ENCODE assay signal across 1 cellular context in genomic region chr19:55210120-55210493, GRCh38.
TF ChIP-seq lines count a peak whose summit lies in the region.

No MANE protein-coding gene starts in this region.

TF ChIP-seq in HepG2, 621 proteins besides CTCF, POLR2A, EP300 and RAD21 (continued from another document and continues in another):
- TF ChIP-seq DZIP1 (CRISPR knock-in tag; IDR thresholded peaks at IDR 0.05) = no peak
- TF ChIP-seq ZNF746 (CRISPR knock-in tag; IDR thresholded peaks at IDR 0.05) = no peak
- TF ChIP-seq, protein P1, sequence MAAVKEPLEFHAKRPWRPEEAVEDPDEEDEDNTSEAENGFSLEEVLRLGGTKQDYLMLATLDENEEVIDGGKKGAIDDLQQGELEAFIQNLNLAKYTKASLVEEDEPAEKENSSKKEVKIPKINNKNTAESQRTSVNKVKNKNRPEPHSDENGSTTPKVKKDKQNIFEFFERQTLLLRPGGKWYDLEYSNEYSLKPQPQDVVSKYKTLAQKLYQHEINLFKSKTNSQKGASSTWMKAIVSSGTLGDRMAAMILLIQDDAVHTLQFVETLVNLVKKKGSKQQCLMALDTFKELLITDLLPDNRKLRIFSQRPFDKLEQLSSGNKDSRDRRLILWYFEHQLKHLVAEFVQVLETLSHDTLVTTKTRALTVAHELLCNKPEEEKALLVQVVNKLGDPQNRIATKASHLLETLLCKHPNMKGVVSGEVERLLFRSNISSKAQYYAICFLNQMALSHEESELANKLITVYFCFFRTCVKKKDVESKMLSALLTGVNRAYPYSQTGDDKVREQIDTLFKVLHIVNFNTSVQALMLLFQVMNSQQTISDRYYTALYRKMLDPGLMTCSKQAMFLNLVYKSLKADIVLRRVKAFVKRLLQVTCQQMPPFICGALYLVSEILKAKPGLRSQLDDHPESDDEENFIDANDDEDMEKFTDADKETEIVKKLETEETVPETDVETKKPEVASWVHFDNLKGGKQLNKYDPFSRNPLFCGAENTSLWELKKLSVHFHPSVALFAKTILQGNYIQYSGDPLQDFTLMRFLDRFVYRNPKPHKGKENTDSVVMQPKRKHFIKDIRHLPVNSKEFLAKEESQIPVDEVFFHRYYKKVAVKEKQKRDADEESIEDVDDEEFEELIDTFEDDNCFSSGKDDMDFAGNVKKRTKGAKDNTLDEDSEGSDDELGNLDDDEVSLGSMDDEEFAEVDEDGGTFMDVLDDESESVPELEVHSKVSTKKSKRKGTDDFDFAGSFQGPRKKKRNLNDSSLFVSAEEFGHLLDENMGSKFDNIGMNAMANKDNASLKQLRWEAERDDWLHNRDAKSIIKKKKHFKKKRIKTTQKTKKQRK (IDR thresholded peaks at IDR 0.05; ENCODE audit: low read length) = no peak
- no peak for TF ChIP-seq SIN3A (IDR thresholded peaks at IDR 0.05; ENCODE audit: borderline replicate concordance, low read depth, low read length)
- TF ChIP-seq, protein P2, sequence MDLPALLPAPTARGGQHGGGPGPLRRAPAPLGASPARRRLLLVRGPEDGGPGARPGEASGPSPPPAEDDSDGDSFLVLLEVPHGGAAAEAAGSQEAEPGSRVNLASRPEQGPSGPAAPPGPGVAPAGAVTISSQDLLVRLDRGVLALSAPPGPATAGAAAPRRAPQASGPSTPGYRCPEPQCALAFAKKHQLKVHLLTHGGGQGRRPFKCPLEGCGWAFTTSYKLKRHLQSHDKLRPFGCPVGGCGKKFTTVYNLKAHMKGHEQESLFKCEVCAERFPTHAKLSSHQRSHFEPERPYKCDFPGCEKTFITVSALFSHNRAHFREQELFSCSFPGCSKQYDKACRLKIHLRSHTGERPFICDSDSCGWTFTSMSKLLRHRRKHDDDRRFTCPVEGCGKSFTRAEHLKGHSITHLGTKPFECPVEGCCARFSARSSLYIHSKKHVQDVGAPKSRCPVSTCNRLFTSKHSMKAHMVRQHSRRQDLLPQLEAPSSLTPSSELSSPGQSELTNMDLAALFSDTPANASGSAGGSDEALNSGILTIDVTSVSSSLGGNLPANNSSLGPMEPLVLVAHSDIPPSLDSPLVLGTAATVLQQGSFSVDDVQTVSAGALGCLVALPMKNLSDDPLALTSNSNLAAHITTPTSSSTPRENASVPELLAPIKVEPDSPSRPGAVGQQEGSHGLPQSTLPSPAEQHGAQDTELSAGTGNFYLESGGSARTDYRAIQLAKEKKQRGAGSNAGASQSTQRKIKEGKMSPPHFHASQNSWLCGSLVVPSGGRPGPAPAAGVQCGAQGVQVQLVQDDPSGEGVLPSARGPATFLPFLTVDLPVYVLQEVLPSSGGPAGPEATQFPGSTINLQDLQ (CRISPR knock-in tag; IDR thresholded peaks at IDR 0.05) = no peak
- TF ChIP-seq RARA (CRISPR knock-in tag; IDR thresholded peaks at IDR 0.05) = peak; percentile 86
- no peak for TF ChIP-seq HOXD1 (CRISPR knock-in tag; IDR thresholded peaks at IDR 0.05)
- TF ChIP-seq ZNF660 (CRISPR knock-in tag; IDR thresholded peaks at IDR 0.05; ENCODE audit: borderline replicate concordance, low read depth) = no peak
- TF ChIP-seq NR2F6 (IDR thresholded peaks at IDR 0.05) = peak; percentile 25; the same call in 1 of the 2 replicates
- TF ChIP-seq NR2F6 (CRISPR knock-in tag; IDR thresholded peaks at IDR 0.05) = peak; percentile 8; the same call in 1 of the 2 replicates
- TF ChIP-seq FOXK2 (IDR thresholded peaks at IDR 0.05) = peak; percentile 77
- TF ChIP-seq ZKSCAN1 (IDR thresholded peaks at IDR 0.05; ENCODE audit: low read length) = peak; percentile 96
- no peak for TF ChIP-seq TARDBP (CRISPR knock-in tag; IDR thresholded peaks at IDR 0.05)
- no peak for TF ChIP-seq NAIF1 (CRISPR knock-in tag; IDR thresholded peaks at IDR 0.05; ENCODE audit: borderline replicate concordance)
- no peak for TF ChIP-seq HINFP (CRISPR knock-in tag; IDR thresholded peaks at IDR 0.05; ENCODE audit: low read depth)
- TF ChIP-seq HNRNPUL1 (IDR thresholded peaks at IDR 0.05; ENCODE audit: low read depth, low read length) = no peak
- no peak for TF ChIP-seq ZNF766 (CRISPR knock-in tag; IDR thresholded peaks at IDR 0.05; ENCODE audit: borderline replicate concordance)
- no peak for TF ChIP-seq ZNF670 (CRISPR knock-in tag; IDR thresholded peaks at IDR 0.05; ENCODE audit: borderline replicate concordance)
- TF ChIP-seq ZNF333 (CRISPR knock-in tag; IDR thresholded peaks at IDR 0.05; ENCODE audit: borderline replicate concordance) = no peak
- no peak for TF ChIP-seq SRY (CRISPR knock-in tag; IDR thresholded peaks at IDR 0.05)
- no peak for TF ChIP-seq SSRP1 (CRISPR knock-in tag; IDR thresholded peaks at IDR 0.05)
- TF ChIP-seq, protein P3, sequence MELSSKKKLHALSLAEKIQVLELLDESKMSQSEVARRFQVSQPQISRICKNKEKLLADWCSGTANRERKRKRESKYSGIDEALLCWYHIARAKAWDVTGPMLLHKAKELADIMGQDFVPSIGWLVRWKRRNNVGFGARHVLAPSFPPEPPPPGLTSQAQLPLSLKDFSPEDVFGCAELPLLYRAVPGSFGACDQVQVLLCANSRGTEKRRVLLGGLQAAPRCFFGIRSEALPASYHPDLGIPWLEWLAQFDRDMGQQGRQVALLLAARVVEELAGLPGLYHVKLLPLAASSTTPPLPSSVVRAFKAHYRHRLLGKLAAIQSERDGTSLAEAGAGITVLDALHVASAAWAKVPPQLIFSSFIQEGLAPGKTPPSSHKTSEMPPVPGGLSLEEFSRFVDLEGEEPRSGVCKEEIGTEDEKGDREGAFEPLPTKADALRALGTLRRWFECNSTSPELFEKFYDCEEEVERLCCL (CRISPR knock-in tag; IDR thresholded peaks at IDR 0.05; ENCODE audit: borderline replicate concordance) = no peak
- no peak for TF ChIP-seq TMF1 (CRISPR knock-in tag; IDR thresholded peaks at IDR 0.05; ENCODE audit: low read depth)
- TF ChIP-seq, protein P4, sequence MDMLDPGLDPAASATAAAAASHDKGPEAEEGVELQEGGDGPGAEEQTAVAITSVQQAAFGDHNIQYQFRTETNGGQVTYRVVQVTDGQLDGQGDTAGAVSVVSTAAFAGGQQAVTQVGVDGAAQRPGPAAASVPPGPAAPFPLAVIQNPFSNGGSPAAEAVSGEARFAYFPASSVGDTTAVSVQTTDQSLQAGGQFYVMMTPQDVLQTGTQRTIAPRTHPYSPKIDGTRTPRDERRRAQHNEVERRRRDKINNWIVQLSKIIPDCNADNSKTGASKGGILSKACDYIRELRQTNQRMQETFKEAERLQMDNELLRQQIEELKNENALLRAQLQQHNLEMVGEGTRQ (IDR thresholded peaks at IDR 0.05; ENCODE audit: low read depth, low read length) = 0 out of 2 replicates have a peak, but pooled peaks have one; percentile 8
- TF ChIP-seq, protein P4 (CRISPR knock-in tag; IDR thresholded peaks at IDR 0.05; ENCODE audit: borderline replicate concordance) = no peak
- no peak for TF ChIP-seq JDP2 (CRISPR knock-in tag; IDR thresholded peaks at IDR 0.05; ENCODE audit: borderline replicate concordance)
- peak; percentile 40; the same call in 1 of the 2 replicates for TF ChIP-seq FOXK1 (CRISPR knock-in tag; IDR thresholded peaks at IDR 0.05; ENCODE audit: borderline replicate concordance, low read depth)
- TF ChIP-seq, protein P5, sequence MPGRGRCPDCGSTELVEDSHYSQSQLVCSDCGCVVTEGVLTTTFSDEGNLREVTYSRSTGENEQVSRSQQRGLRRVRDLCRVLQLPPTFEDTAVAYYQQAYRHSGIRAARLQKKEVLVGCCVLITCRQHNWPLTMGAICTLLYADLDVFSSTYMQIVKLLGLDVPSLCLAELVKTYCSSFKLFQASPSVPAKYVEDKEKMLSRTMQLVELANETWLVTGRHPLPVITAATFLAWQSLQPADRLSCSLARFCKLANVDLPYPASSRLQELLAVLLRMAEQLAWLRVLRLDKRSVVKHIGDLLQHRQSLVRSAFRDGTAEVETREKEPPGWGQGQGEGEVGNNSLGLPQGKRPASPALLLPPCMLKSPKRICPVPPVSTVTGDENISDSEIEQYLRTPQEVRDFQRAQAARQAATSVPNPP (CRISPR knock-in tag; IDR thresholded peaks at IDR 0.05) = no peak
- TF ChIP-seq MXI1 (IDR thresholded peaks at IDR 0.05; ENCODE audit: borderline replicate concordance, low read depth, low read length) = peak; percentile 83; the same call in 1 of the 3 replicates
- no peak for TF ChIP-seq SMAD3 (CRISPR knock-in tag; IDR thresholded peaks at IDR 0.05)
- no peak for TF ChIP-seq ZNF256 (CRISPR knock-in tag; conservative IDR thresholded peaks at IDR 0.05)
- TF ChIP-seq FOXA3 (CRISPR knock-in tag; IDR thresholded peaks at IDR 0.05) = peak; percentile 84
- TF ChIP-seq BHLHE40 (IDR thresholded peaks at IDR 0.05; ENCODE audit: low read length) = peak; percentile 46; the same call in 1 of the 2 replicates
- peak; percentile 16; the same call in 1 of the 2 replicates for TF ChIP-seq HDAC1 (CRISPR knock-in tag; IDR thresholded peaks at IDR 0.05)
- TF ChIP-seq SOX13 (IDR thresholded peaks at IDR 0.05) = peak; percentile 48; the same call in 1 of the 2 replicates
- TF ChIP-seq SOX13 (CRISPR knock-in tag; conservative IDR thresholded peaks at IDR 0.05 in 1 of 2, IDR thresholded peaks at IDR 0.05 in 1 of 2) = peak in 1 of 2 experiments; percentile 89; a peak in 2 of 4 replicates
- no peak for TF ChIP-seq MLLT10 (CRISPR knock-in tag; IDR thresholded peaks at IDR 0.05)
- TF ChIP-seq HMG20A (CRISPR knock-in tag; IDR thresholded peaks at IDR 0.05; ENCODE audit: borderline replicate concordance) = peak; percentile 45; the same call in 1 of the 2 replicates
- TF ChIP-seq GZF1 (CRISPR knock-in tag; IDR thresholded peaks at IDR 0.05) = no peak
- TF ChIP-seq U2AF1 (optimal IDR thresholded peaks at IDR 0.05; ENCODE audit: low read depth, low read length) = no peak
- no peak for TF ChIP-seq ZNF574 (CRISPR knock-in tag; IDR thresholded peaks at IDR 0.05)
- no peak for TF ChIP-seq ZNF292 (CRISPR knock-in tag; IDR thresholded peaks at IDR 0.05; ENCODE audit: borderline replicate concordance, low read depth)
- no peak for TF ChIP-seq CREBL2 (CRISPR knock-in tag; IDR thresholded peaks at IDR 0.05; ENCODE audit: borderline replicate concordance)
- TF ChIP-seq KAT2B (IDR thresholded peaks at IDR 0.05; ENCODE audit: borderline replicate concordance, low read depth, low read length) = no peak
- no peak for TF ChIP-seq CBFB (CRISPR knock-in tag; IDR thresholded peaks at IDR 0.05)
- TF ChIP-seq ZNF17 (CRISPR knock-in tag; IDR thresholded peaks at IDR 0.05) = no peak
- no peak for TF ChIP-seq KLF13 (CRISPR knock-in tag; IDR thresholded peaks at IDR 0.05)
- peak; percentile 8; the same call in 1 of the 2 replicates for TF ChIP-seq CREB1 (IDR thresholded peaks at IDR 0.05)
- TF ChIP-seq CREB1 (CRISPR knock-in tag; IDR thresholded peaks at IDR 0.05) = peak; percentile 68
- no peak for TF ChIP-seq SIX1 (CRISPR knock-in tag; IDR thresholded peaks at IDR 0.05; ENCODE audit: borderline replicate concordance)
- no peak for TF ChIP-seq ZFP62 (CRISPR knock-in tag; IDR thresholded peaks at IDR 0.05)
